11 cellular contexts compared by ENCODE assay signal in genomic region chr16:66705790-66706505, GRCh38. TPM values are rescaled to one million over a fixed set of nuclear protein-coding genes. Genes with fewer than 3 reads are reported as not detected.
DNase-seq lines count a peak whose midpoint lies in the region; ATAC-seq and TF ChIP-seq lines count a peak whose summit lies in the region.
"Had no signal": no experiment of that assay in that cellular context is flagged by ENCODE, and none has a peak within 500 bp of the region (broad histone marks: within the 10 kb centered on the region; RNA-seq: fewer than 3 reads in every experiment).

No MANE protein-coding gene starts in this region.

- H3K4me1 Mint-ChIP-seq in natural killer cell treated with Interleukin-12 subunit alpha and Interleukin-12 subunit beta and Interleukin-15 and Interleukin-18, amount 100 ng/mL, for 72 hours (ENCODE audit: low read depth in 2 of 2), result peaks cover 0 to under 1% of the 10 kb centered on the region in 2 donors
- H3K4me1 Mint-ChIP-seq in natural killer cell, result no peaks in the 10 kb centered on the region
- H3K4me1 Mint-ChIP-seq in osteocyte (ENCODE audit: unreplicated experiment), result peaks cover 9% of the 10 kb centered on the region
- H3K4me1 Mint-ChIP-seq in CD8-positive, alpha-beta memory T cell, result peaks cover 0 to under 1% (median 0%) of the 10 kb centered on the region in 3 donors

- no peaks in the 10 kb centered on the region for H3K27me3 ChIP-seq in gastroesophageal sphincter
- no peaks in the 10 kb centered on the region for H3K27me3 ChIP-seq in CD8-positive, alpha-beta memory T cell (ENCODE audit: insufficient read depth, low read length, poor library complexity, severe bottlenecking)

- POLR2A ChIA-PET in CD8-positive, alpha-beta memory T cell (lab: Charles Lee), result no interaction called here

- H3K4me3 ChIP-seq in gastroesophageal sphincter, result no peak overlapping the region
- H3K4me3 ChIP-seq in CD8-positive, alpha-beta memory T cell (ENCODE audit: low read length), result no peak overlapping the region

- no peaks in the 10 kb centered on the region for H3K36me3 ChIP-seq in gastroesophageal sphincter
- no peaks in the 10 kb centered on the region for H3K36me3 ChIP-seq in CD8-positive, alpha-beta memory T cell (ENCODE audit: insufficient read depth, low read length)

- H3K4me3 Mint-ChIP-seq in natural killer cell treated with Interleukin-12 subunit alpha and Interleukin-12 subunit beta and Interleukin-15 and Interleukin-18, amount 100 ng/mL, for 72 hours, result no peak overlapping the region
- H3K4me3 Mint-ChIP-seq in natural killer cell, result no peak overlapping the region
- no peak overlapping the region for H3K4me3 Mint-ChIP-seq in osteocyte (ENCODE audit: unreplicated experiment)
- H3K4me3 Mint-ChIP-seq in CD8-positive, alpha-beta memory T cell, result no peak overlapping the region

- CTCF ChIA-PET in CD8-positive, alpha-beta memory T cell (lab: Charles Lee), result no interaction called here

- H3K9me3 Mint-ChIP-seq in natural killer cell treated with Interleukin-12 subunit alpha and Interleukin-12 subunit beta and Interleukin-15 and Interleukin-18, amount 100 ng/mL, for 72 hours, result no peaks in the 10 kb centered on the region
- H3K9me3 Mint-ChIP-seq in natural killer cell (no peaks in the 10 kb centered on the region), osteocyte (ENCODE audit: unreplicated experiment) (no peaks in the 10 kb centered on the region)
- H3K9me3 Mint-ChIP-seq in CD8-positive, alpha-beta memory T cell, result no peaks in the 10 kb centered on the region

- ATAC-seq in natural killer cell treated with Interleukin-12 subunit alpha and Interleukin-12 subunit beta and Interleukin-15 and Interleukin-18, amount 100 ng/mL, for 72 hours, result no peak
- ATAC-seq in natural killer cell, result no peak
- peak; percentile 82 for ATAC-seq in gastroesophageal sphincter

- WGBS in gastroesophageal sphincter (ENCODE audit: low coverage in 1 of 2), 2 donors, result 41 to 52% methylated on average over 7 to 10 of the region's 11 CpGs

- TF ChIP-seq CTCF in natural killer cell (IDR thresholded peaks at IDR 0.05) (no peak), gastroesophageal sphincter (IDR thresholded peaks at IDR 0.05) (no peak), osteocyte (IDR thresholded peaks at IDR 0.05) (no peak)

- peaks cover 0 to 31% (median 10%) of the 10 kb centered on the region in 3 donors for H3K4me1 ChIP-seq in gastroesophageal sphincter
- no peaks in the 10 kb centered on the region for H3K4me1 ChIP-seq in CD8-positive, alpha-beta memory T cell (ENCODE audit: insufficient read depth, low read length)

- peak; percentile 13 for DNase-seq in natural killer cell treated with Interleukin-12 subunit alpha and Interleukin-12 subunit beta and Interleukin-15 and Interleukin-18, amount 100 ng/mL, for 72 hours (ENCODE audit: low spot score)
- no peak for DNase-seq in natural killer cell
- no peak for DNase-seq in osteocyte (ENCODE audit: extremely low spot score, unreplicated experiment)
- DNase-seq in stimulated activated naive CD4-positive, alpha-beta T cell treated with Interleukin-2 at 50 U/mL for 16 hours (lab: John Stamatoyannopoulos, UW), result no peak
- DNase-seq in DMS79 treated with DMSO at 0.1 percent for 48 hours (lab: John Stamatoyannopoulos, UW), result no peak
- no peak for DNase-seq in HuH-7 (ENCODE audit: low spot score)
- DNase-seq in CD8-positive, alpha-beta memory T cell, result no peak
- DNase-seq: NCI-H1694; stimulated activated CD4-positive, alpha-beta T cell treated with anti-CD3 and anti-CD28 coated beads, Interleukin-2, amount 100 ng/mL, for 24 hours had no signal

- no peaks in the 10 kb centered on the region for H3K9me3 ChIP-seq in gastroesophageal sphincter
- no peaks in the 10 kb centered on the region for H3K9me3 ChIP-seq in CD8-positive, alpha-beta memory T cell (ENCODE audit: low read length)

- no peak for TF ChIP-seq POLR2A in gastroesophageal sphincter (IDR thresholded peaks at IDR 0.05)

- peak overlapping the region in 3 of 4 donors; percentile 72 to 78 (median 73) for H3K27ac ChIP-seq in gastroesophageal sphincter
- no peak overlapping the region for H3K27ac ChIP-seq in CD8-positive, alpha-beta memory T cell (ENCODE audit: low read depth, low read length)
- H3K27ac ChIP-seq: VCaP had no signal

- no peak for TF ChIP-seq EP300 in gastroesophageal sphincter (IDR thresholded peaks at IDR 0.05)

- H3K36me3 Mint-ChIP-seq in natural killer cell treated with Interleukin-12 subunit alpha and Interleukin-12 subunit beta and Interleukin-15 and Interleukin-18, amount 100 ng/mL, for 72 hours, result no peaks in the 10 kb centered on the region
- H3K36me3 Mint-ChIP-seq in natural killer cell (no peaks in the 10 kb centered on the region), osteocyte (ENCODE audit: unreplicated experiment) (no peaks in the 10 kb centered on the region)
- H3K36me3 Mint-ChIP-seq in CD8-positive, alpha-beta memory T cell, result no peaks in the 10 kb centered on the region

- H3K27me3 Mint-ChIP-seq in natural killer cell treated with Interleukin-12 subunit alpha and Interleukin-12 subunit beta and Interleukin-15 and Interleukin-18, amount 100 ng/mL, for 72 hours, result peaks cover 0 to 16% of the 10 kb centered on the region in 2 donors
- H3K27me3 Mint-ChIP-seq in natural killer cell (ENCODE audit: low read depth in 2 of 2), result peaks cover 9 to 11% of the 10 kb centered on the region in 2 donors
- peaks cover 17% of the 10 kb centered on the region for H3K27me3 Mint-ChIP-seq in osteocyte (ENCODE audit: unreplicated experiment)
- H3K27me3 Mint-ChIP-seq in CD8-positive, alpha-beta memory T cell, result peaks cover 12 to 14% of the 10 kb centered on the region in 2 donors

- intact Hi-C loops in natural killer cell (cut with micrococcal nuclease), result no loop called here

- H3K27ac Mint-ChIP-seq in natural killer cell treated with Interleukin-12 subunit alpha and Interleukin-12 subunit beta and Interleukin-15 and Interleukin-18, amount 100 ng/mL, for 72 hours, result no peak overlapping the region
- H3K27ac Mint-ChIP-seq in natural killer cell, result no peak overlapping the region
- peak overlapping the region; percentile 50 for H3K27ac Mint-ChIP-seq in osteocyte (ENCODE audit: unreplicated experiment)
- no peak overlapping the region for H3K27ac Mint-ChIP-seq in CD8-positive, alpha-beta memory T cell

RNA-seq across cellular contexts. Expression of gene CMTM4, which starts 9.4 kb away (rescaled TPM):
- total RNA-seq in natural killer cell treated with Interleukin-12 subunit alpha and Interleukin-12 subunit beta and Interleukin-15 and Interleukin-18, amount 100 ng/mL, for 72 hours, result 1 to 10 TPM; 1.2 to 2.2 TPM
- total RNA-seq in natural killer cell (1 to 10 TPM in 1 of 3 donors, under 1 TPM in 2; 0.61 to 1.4 (median 0.85) TPM), gastroesophageal sphincter (10 to 100 TPM; 12.7 to 21.2 (median 17.2) TPM), osteocyte (22.8 and 24.4 TPM in 2 replicates)
- 1 to 10 TPM; 4.1 to 4.4 TPM for total RNA-seq in CD8-positive, alpha-beta memory T cell
- polyA plus RNA-seq in CD8-positive, alpha-beta memory T cell, result 0.20 TPM

RNA-seq across cellular contexts. Expression of gene DYNC1LI2, which starts 45.5 kb away (rescaled TPM):
- total RNA-seq in natural killer cell treated with Interleukin-12 subunit alpha and Interleukin-12 subunit beta and Interleukin-15 and Interleukin-18, amount 100 ng/mL, for 72 hours, result 100 to 1,000 TPM in 1 of 2 donors, 10 to 100 TPM in 1; 74.0 to 101 TPM
- 100 to 1,000 TPM; 105 to 115 (median 110) TPM for total RNA-seq in natural killer cell
- total RNA-seq in gastroesophageal sphincter, result 100 to 1,000 TPM; 202 to 292 (median 219) TPM
- total RNA-seq in osteocyte, result 139 and 151 TPM in 2 replicates
- 10 to 100 TPM; 50.5 to 53.8 TPM for total RNA-seq in CD8-positive, alpha-beta memory T cell
- 35.0 TPM for polyA plus RNA-seq in CD8-positive, alpha-beta memory T cell
